Comparison of ENCODE assay signal across 12 cellular contexts in genomic region chr21:44049606-44050005, GRCh38. TPM values are rescaled to one million over a fixed set of nuclear protein-coding genes. Genes with fewer than 3 reads are reported as not detected.
A peak's percentile ranks its signal among the peaks of the same experiment; 100 is the strongest.
DNase-seq lines count a peak whose midpoint lies in the region; ATAC-seq and TF ChIP-seq lines count a peak whose summit lies in the region.
"Had no signal": no experiment of that assay in that cellular context is flagged by ENCODE, and none has a peak within 500 bp of the region (broad histone marks: within the 10 kb centered on the region; RNA-seq: fewer than 3 reads in every experiment).

No MANE protein-coding gene starts in this region.

- H3K9me3 Mint-ChIP-seq in natural killer cell treated with Interleukin-12 subunit alpha and Interleukin-12 subunit beta and Interleukin-15 and Interleukin-18, amount 100 ng/mL, for 72 hours = no peaks in the 10 kb centered on the region
- H3K9me3 Mint-ChIP-seq in CD8-positive, alpha-beta T cell = no peaks in the 10 kb centered on the region
- H3K9me3 Mint-ChIP-seq: activated naive CD4-positive, alpha-beta T cell treated with anti-CD3 and anti-CD28 coated beads, Interleukin-2, amount 50 U/mL, for 24 hours had no signal

- RAD21 ChIA-PET in HCT116 (lab: Charles Lee; ENCODE audit: low non-redundant PET in 1 of 2, low total read pairs in 2 of 2, uncharacterized antibody in 2 of 2, unreplicated experiment in 2 of 2) = no interaction called here

- POLR2A ChIA-PET in HCT116 (lab: Charles Lee) (no interaction called here), PC-3 (lab: Charles Lee; ENCODE audit: unreplicated experiment) (no interaction called here)
- POLR2A ChIA-PET in CD8-positive, alpha-beta T cell (lab: Charles Lee) = no interaction called here

- H3K4me3 Mint-ChIP-seq in natural killer cell treated with Interleukin-12 subunit alpha and Interleukin-12 subunit beta and Interleukin-15 and Interleukin-18, amount 100 ng/mL, for 72 hours = no peak overlapping the region
- H3K4me3 Mint-ChIP-seq in CD8-positive, alpha-beta T cell = no peak overlapping the region
- H3K4me3 Mint-ChIP-seq: activated naive CD4-positive, alpha-beta T cell treated with anti-CD3 and anti-CD28 coated beads, Interleukin-2, amount 50 U/mL, for 24 hours had no signal

- DNase-seq in HCT116 (ENCODE audit: low read depth, low spot score) = no peak
- DNase-seq in dermis blood vessel endothelial cell = peak; percentile 44
- DNase-seq in natural killer cell treated with Interleukin-12 subunit alpha and Interleukin-12 subunit beta and Interleukin-15 and Interleukin-18, amount 100 ng/mL, for 72 hours (ENCODE audit: low spot score) = no peak
- DNase-seq in KG1 (lab: John Stamatoyannopoulos, UW) = no peak
- no peak for DNase-seq in PC-3
- no peak for DNase-seq in stimulated activated naive CD4-positive, alpha-beta T cell treated with Interleukin-2 at 50 U/mL for 16 hours (lab: John Stamatoyannopoulos, UW)
- no peak for DNase-seq in CD8-positive, alpha-beta T cell
- DNase-seq: AML-193, NCI-H187 treated with DMSO at 0.1 percent for 48 hours had no signal

- BruUV-seq in HCT116 (replicated peaks; lab: Mats Ljungman, UMichigan) = no TSS peak
- BruUV-seq in PC-3 (replicated peaks; lab: Mats Ljungman, UMichigan) = no TSS peak

- H3K9ac ChIP-seq in BLaER1 treated with 17β-estradiol and CSF1 and Interleukin-3, amounts not matched to agents 10 nM and 100 nM = 0 out of 22 replicates have a peak overlapping the region, but pooled peaks of 1 of the 11 experiments have one; percentile 11
- no peak overlapping the region for H3K9ac ChIP-seq in HCT116 (ENCODE audit: low read length)
- H3K9ac ChIP-seq in PC-3 (ENCODE audit: low read length) = no peak overlapping the region

- no peak overlapping the region for H3K27ac ChIP-seq in BLaER1 treated with 17β-estradiol and CSF1 and Interleukin-3, amounts not matched to agents 10 nM and 100 nM
- H3K27ac ChIP-seq in HCT116 (ENCODE audit: low read depth, low read length) = no peak overlapping the region
- H3K27ac ChIP-seq in PC-3 (ENCODE audit: low read length) = no peak overlapping the region
- H3K27ac ChIP-seq in CD8-positive, alpha-beta T cell (ENCODE audit: low read depth, low read length) = no peak overlapping the region
- H3K27ac ChIP-seq: tibial artery had no signal

- CTCF ChIA-PET in HCT116 (lab: Charles Lee) = no interaction called here
- CTCF ChIA-PET in PC-3 (lab: Charles Lee) = interaction anchor here (0.7 kb wide), 2 partner anchors 37 to 166 kb away, joined by 3 to 4 read pairs; no protein-coding TSS in a partner anchor
- CTCF ChIA-PET in CD8-positive, alpha-beta T cell (lab: Charles Lee) = no interaction called here

- peaks cover 10% of the 10 kb centered on the region for H3K36me3 Mint-ChIP-seq in natural killer cell treated with Interleukin-12 subunit alpha and Interleukin-12 subunit beta and Interleukin-15 and Interleukin-18, amount 100 ng/mL, for 72 hours
- peaks cover 65% of the 10 kb centered on the region for H3K36me3 Mint-ChIP-seq in CD8-positive, alpha-beta T cell

- no peaks in the 10 kb centered on the region for H3K27me3 Mint-ChIP-seq in natural killer cell treated with Interleukin-12 subunit alpha and Interleukin-12 subunit beta and Interleukin-15 and Interleukin-18, amount 100 ng/mL, for 72 hours
- H3K27me3 Mint-ChIP-seq in CD8-positive, alpha-beta T cell (ENCODE audit: low read depth) = no peaks in the 10 kb centered on the region
- H3K27me3 Mint-ChIP-seq: activated naive CD4-positive, alpha-beta T cell treated with anti-CD3 and anti-CD28 coated beads, Interleukin-2, amount 50 U/mL, for 24 hours had no signal

- intact Hi-C loops in HCT116 (cut with micrococcal nuclease) (no loop called here), PC-3 (cut with micrococcal nuclease) (no loop called here)
- intact Hi-C loops in CD8-positive, alpha-beta T cell (cut with DNase I, micrococcal nuclease) = no loop called here

- H3K4me3 ChIP-seq in BLaER1 treated with 17β-estradiol and CSF1 and Interleukin-3, amounts not matched to agents 10 nM and 100 nM = no peak overlapping the region
- H3K4me3 ChIP-seq in HCT116 (replicated peaks in 1 of 2; ENCODE audit: low read depth in 1 of 2, low read length in 2 of 2) (no peak overlapping the region), PC-3 (ENCODE audit: low read length) (no peak overlapping the region)
- H3K4me3 ChIP-seq in CD8-positive, alpha-beta T cell (ENCODE audit: low read depth, low read length) = no peak overlapping the region
- H3K4me3 ChIP-seq: tibial artery had no signal

- no peaks in the 10 kb centered on the region for H3F3A ChIP-seq in PC-3 (ENCODE audit: low read length, unreplicated experiment)

- peak overlapping the region in 10 of 11 experiments; percentile 61 to 96 (median 89); a peak in 20 of 22 replicates for H3K4me2 ChIP-seq in BLaER1 treated with 17β-estradiol and CSF1 and Interleukin-3, amounts not matched to agents 10 nM and 100 nM
- H3K4me2 ChIP-seq in HCT116 (ENCODE audit: low read length) (no peak overlapping the region), PC-3 (ENCODE audit: low read length) (no peak overlapping the region)

- ATAC-seq in HCT116 (0 out of 2 replicates have a peak, but pooled peaks have one; percentile 9), PC-3 (no peak)
- no peak for ATAC-seq in natural killer cell treated with Interleukin-12 subunit alpha and Interleukin-12 subunit beta and Interleukin-15 and Interleukin-18, amount 100 ng/mL, for 72 hours
- no peak for ATAC-seq in CD8-positive, alpha-beta T cell

- H2AFZ ChIP-seq in HCT116 (ENCODE audit: low read depth, low read length, poor library complexity, severe bottlenecking) (no peak overlapping the region), PC-3 (ENCODE audit: low read length) (no peak overlapping the region)

- H3K79me2 ChIP-seq in HCT116 (ENCODE audit: insufficient read depth, low read length) = peaks cover 44% of the 10 kb centered on the region
- H3K79me2 ChIP-seq in PC-3 (ENCODE audit: low read length) = peaks cover 24% of the 10 kb centered on the region; the same call in 1 of the 2 replicates

- H4K20me1 ChIP-seq in BLaER1 treated with 17β-estradiol and CSF1 and Interleukin-3, amounts not matched to agents 10 nM and 100 nM = peaks cover 71 to 99% (median 94%) of the 10 kb centered on the region in 11 experiments
- H4K20me1 ChIP-seq in HCT116 (ENCODE audit: insufficient read depth) (no peaks in the 10 kb centered on the region), PC-3 (ENCODE audit: low read length) (no peaks in the 10 kb centered on the region)

- no peaks in the 10 kb centered on the region for H3K9me3 ChIP-seq in BLaER1 treated with 17β-estradiol and CSF1 and Interleukin-3, amounts not matched to agents 10 nM and 100 nM (replicated peaks in 1 of 11)
- H3K9me3 ChIP-seq in HCT116 (ENCODE audit: control insufficient read depth in 1 of 2, insufficient read depth in 1 of 2, low read depth in 1 of 2, low read length in 2 of 2) = no peaks in the 10 kb centered on the region
- no peaks in the 10 kb centered on the region for H3K9me3 ChIP-seq in PC-3 (ENCODE audit: low read length)
- H3K9me3 ChIP-seq in CD8-positive, alpha-beta T cell (ENCODE audit: low read length) = no peaks in the 10 kb centered on the region
- H3K9me3 ChIP-seq: tibial artery had no signal

- peak overlapping the region; percentile 5 to 36 for H3K27ac Mint-ChIP-seq in natural killer cell treated with Interleukin-12 subunit alpha and Interleukin-12 subunit beta and Interleukin-15 and Interleukin-18, amount 100 ng/mL, for 72 hours
- H3K27ac Mint-ChIP-seq in CD8-positive, alpha-beta T cell = no peak overlapping the region

- H3K4me1 Mint-ChIP-seq in natural killer cell treated with Interleukin-12 subunit alpha and Interleukin-12 subunit beta and Interleukin-15 and Interleukin-18, amount 100 ng/mL, for 72 hours (ENCODE audit: low read depth in 2 of 2) = peaks cover 33 to 41% of the 10 kb centered on the region in 2 donors
- H3K4me1 Mint-ChIP-seq in CD8-positive, alpha-beta T cell (ENCODE audit: low read depth) = peaks cover 23% of the 10 kb centered on the region

- TF ChIP-seq CTCF in HCT116 (IDR thresholded peaks at IDR 0.05 in 2 of 3, conservative IDR thresholded peaks at IDR 0.05 in 1 of 3; ENCODE audit: borderline replicate concordance in 1 of 3, insufficient read depth in 1 of 3, low read depth in 2 of 3, low read length in 2 of 3) (no peak), PC-3 (conservative IDR thresholded peaks at IDR 0.05; ENCODE audit: low read depth, low read length) (no peak)
- TF ChIP-seq CTCF in CD8-positive, alpha-beta T cell (IDR thresholded peaks at IDR 0.05) = no peak

- H3K4me1 ChIP-seq in BLaER1 treated with 17β-estradiol and CSF1 and Interleukin-3, amounts not matched to agents 10 nM and 100 nM = peaks cover 44 to 57% (median 50%) of the 10 kb centered on the region in 10 experiments
- H3K4me1 ChIP-seq in HCT116 (ENCODE audit: control insufficient read depth in 1 of 2, insufficient read depth in 2 of 2, low read length in 2 of 2) = peaks cover 2% of the 10 kb centered on the region in 2 experiments; a peak in 2 of 4 replicates
- H3K4me1 ChIP-seq in PC-3 (ENCODE audit: insufficient read depth, low read length) = no peaks in the 10 kb centered on the region
- H3K4me1 ChIP-seq in CD8-positive, alpha-beta T cell (ENCODE audit: insufficient read depth, low read length) = no peaks in the 10 kb centered on the region

- no peak for TF ChIP-seq RAD21 in HCT116 (IDR thresholded peaks at IDR 0.05; ENCODE audit: low read depth)

- peaks cover 30 to 85% (median 53%) of the 10 kb centered on the region in 11 experiments for H3K36me3 ChIP-seq in BLaER1 treated with 17β-estradiol and CSF1 and Interleukin-3, amounts not matched to agents 10 nM and 100 nM
- H3K36me3 ChIP-seq in HCT116 (ENCODE audit: control insufficient read depth in 1 of 2, insufficient read depth in 2 of 2, low read length in 2 of 2) = no peaks in the 10 kb centered on the region; a peak in 1 of 4 replicates
- H3K36me3 ChIP-seq in PC-3 (ENCODE audit: low read depth, low read length) = peaks cover 11% of the 10 kb centered on the region; the same call in 1 of the 2 replicates
- peaks cover 24% of the 10 kb centered on the region for H3K36me3 ChIP-seq in CD8-positive, alpha-beta T cell (ENCODE audit: insufficient read depth, low read length)

- no peaks in the 10 kb centered on the region for H3K27me3 ChIP-seq in BLaER1 treated with 17β-estradiol and CSF1 and Interleukin-3, amounts not matched to agents 10 nM and 100 nM
- H3K27me3 ChIP-seq in HCT116 (ENCODE audit: insufficient read depth, low read length) (no peaks in the 10 kb centered on the region), PC-3 (ENCODE audit: low read length) (no peaks in the 10 kb centered on the region)
- H3K27me3 ChIP-seq in CD8-positive, alpha-beta T cell (ENCODE audit: insufficient read depth, low read length) = no peaks in the 10 kb centered on the region
- H3K27me3 ChIP-seq: tibial artery had no signal

- no peak for TF ChIP-seq POLR2A in HCT116 (IDR thresholded peaks at IDR 0.05; ENCODE audit: borderline replicate concordance, extremely low read depth, insufficient read depth, insufficient read length)

- H3K9me2 ChIP-seq in HCT116 (ENCODE audit: insufficient read depth) (no peaks in the 10 kb centered on the region), PC-3 (replicated peaks; ENCODE audit: low read length) (no peaks in the 10 kb centered on the region)

RNA-seq across cellular contexts. Expression of gene TRAPPC10, which starts 37.5 kb away (rescaled TPM):
- total RNA-seq in HCT116 (2021; ENCODE audit: unreplicated experiment) (31.5 TPM), dermis blood vessel endothelial cell (25.5 and 27.0 TPM in 2 replicates), PC-3 (2014; rRNA removed) (28.9 and 31.4 TPM in 2 replicates)
- polyA plus RNA-seq in HCT116 (2012) = 13.1 and 16.6 TPM in 2 replicates
- 100 to 1,000 TPM in 1 of 2 donors, 10 to 100 TPM in 1; 90.3 to 148 TPM for total RNA-seq in natural killer cell treated with Interleukin-12 subunit alpha and Interleukin-12 subunit beta and Interleukin-15 and Interleukin-18, amount 100 ng/mL, for 72 hours
- 100 to 1,000 TPM; 128 to 130 TPM for total RNA-seq in CD8-positive, alpha-beta T cell

RNA-seq across cellular contexts. Expression of gene PWP2, which starts 57.6 kb away (rescaled TPM):
- total RNA-seq in HCT116 (2021; ENCODE audit: unreplicated experiment) (43.1 TPM), dermis blood vessel endothelial cell (8.2 and 39.1 TPM in 2 replicates), PC-3 (2014; rRNA removed) (8.2 and 17.0 TPM in 2 replicates)
- polyA plus RNA-seq in HCT116 (2012) = 21.0 and 26.6 TPM in 2 replicates
- 10 to 100 TPM; 31.4 to 69.6 TPM for total RNA-seq in natural killer cell treated with Interleukin-12 subunit alpha and Interleukin-12 subunit beta and Interleukin-15 and Interleukin-18, amount 100 ng/mL, for 72 hours
- 10 to 100 TPM; 15.7 to 22.9 TPM for total RNA-seq in CD8-positive, alpha-beta T cell

Comparison
In these comparisons a context has a peak if more than half of its experiments do, and no peak if none do; other contexts are left out.
1. H3K4me2 ChIP-seq: peak in BLaER1 treated with 17β-estradiol and CSF1 and Interleukin-3, amounts not matched to agents 10 nM and 100 nM (10 of 11); none in HCT116 (single experiment) and PC-3 (single experiment).